In the genomic region with DNA sequence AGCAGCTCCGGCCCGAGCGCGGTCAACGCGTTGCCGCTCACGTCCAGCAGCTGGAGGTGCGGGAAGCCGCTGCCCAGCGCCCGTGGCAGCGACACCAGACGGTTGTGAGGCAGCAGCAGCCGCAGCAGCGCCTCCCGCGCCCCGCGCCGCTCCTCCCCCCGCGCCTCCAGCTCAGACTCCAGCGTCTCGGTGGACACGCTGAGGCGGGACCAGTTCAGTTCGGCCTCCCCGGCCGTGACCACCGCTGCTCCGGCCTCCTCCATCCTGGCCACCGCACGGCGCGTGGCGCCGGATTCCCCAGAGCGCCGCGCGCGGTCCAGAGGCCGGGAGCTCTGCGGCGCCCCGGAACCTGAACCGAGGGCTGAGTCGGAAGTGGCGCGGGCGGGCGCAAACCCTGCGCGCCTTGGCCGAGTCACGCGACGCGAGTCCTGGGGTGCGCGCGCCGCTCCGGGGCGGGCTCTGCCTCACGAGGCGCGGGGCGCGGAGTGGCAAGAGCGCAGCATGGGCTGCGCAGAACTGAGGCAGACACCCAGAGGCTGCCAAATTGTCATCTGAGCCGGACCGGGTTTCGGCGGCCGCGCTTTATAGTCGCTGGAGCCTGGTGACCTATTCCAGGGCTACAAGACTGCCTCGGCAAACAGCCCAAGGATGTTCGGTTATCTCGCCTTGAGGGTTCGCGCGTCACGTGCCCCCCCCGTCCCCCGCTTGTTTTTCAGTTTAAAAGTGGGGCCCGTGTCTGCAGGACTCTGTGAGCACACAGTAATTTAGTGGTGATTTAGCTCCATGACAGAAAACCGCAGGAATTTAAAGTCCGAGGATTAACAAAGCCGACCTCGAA, we compare ENCODE assay signal across 1 cellular context.
TF ChIP-seq lines count a peak whose summit lies in the region.

A gene (minus strand): TSS at position 374 of the 838 bp plus-strand sequence. CDS start 111 bp downstream, at position 263.

TF ChIP-seq in HepG2, 621 proteins besides CTCF, POLR2A, EP300 and RAD21 (continued from another document and continues in another):
- TF ChIP-seq, protein P1, sequence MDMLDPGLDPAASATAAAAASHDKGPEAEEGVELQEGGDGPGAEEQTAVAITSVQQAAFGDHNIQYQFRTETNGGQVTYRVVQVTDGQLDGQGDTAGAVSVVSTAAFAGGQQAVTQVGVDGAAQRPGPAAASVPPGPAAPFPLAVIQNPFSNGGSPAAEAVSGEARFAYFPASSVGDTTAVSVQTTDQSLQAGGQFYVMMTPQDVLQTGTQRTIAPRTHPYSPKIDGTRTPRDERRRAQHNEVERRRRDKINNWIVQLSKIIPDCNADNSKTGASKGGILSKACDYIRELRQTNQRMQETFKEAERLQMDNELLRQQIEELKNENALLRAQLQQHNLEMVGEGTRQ (IDR thresholded peaks at IDR 0.05; ENCODE audit: low read depth, low read length) = peak; percentile 35; the same call in 1 of the 2 replicates
- TF ChIP-seq, protein P1 (CRISPR knock-in tag; IDR thresholded peaks at IDR 0.05; ENCODE audit: borderline replicate concordance) = peak; percentile 76
- peak; percentile 62; the same call in 1 of the 2 replicates for TF ChIP-seq ZNF782 (CRISPR knock-in tag; IDR thresholded peaks at IDR 0.05; ENCODE audit: borderline replicate concordance)
- peak; percentile 93; the same call in 1 of the 2 replicates for TF ChIP-seq MTF2 (CRISPR knock-in tag; IDR thresholded peaks at IDR 0.05; ENCODE audit: borderline replicate concordance)
- TF ChIP-seq, protein P2, sequence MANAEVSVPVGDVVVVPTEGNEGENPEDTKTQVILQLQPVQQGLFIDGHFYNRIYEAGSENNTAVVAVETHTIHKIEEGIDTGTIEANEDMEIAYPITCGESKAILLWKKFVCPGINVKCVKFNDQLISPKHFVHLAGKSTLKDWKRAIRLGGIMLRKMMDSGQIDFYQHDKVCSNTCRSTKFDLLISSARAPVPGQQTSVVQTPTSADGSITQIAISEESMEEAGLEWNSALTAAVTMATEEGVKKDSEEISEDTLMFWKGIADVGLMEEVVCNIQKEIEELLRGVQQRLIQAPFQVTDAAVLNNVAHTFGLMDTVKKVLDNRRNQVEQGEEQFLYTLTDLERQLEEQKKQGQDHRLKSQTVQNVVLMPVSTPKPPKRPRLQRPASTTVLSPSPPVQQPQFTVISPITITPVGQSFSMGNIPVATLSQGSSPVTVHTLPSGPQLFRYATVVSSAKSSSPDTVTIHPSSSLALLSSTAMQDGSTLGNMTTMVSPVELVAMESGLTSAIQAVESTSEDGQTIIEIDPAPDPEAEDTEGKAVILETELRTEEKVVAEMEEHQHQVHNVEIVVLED (CRISPR knock-in tag; IDR thresholded peaks at IDR 0.05; ENCODE audit: borderline replicate concordance) = peak; percentile 77
- no peak for TF ChIP-seq ZNF558 (CRISPR knock-in tag; IDR thresholded peaks at IDR 0.05; ENCODE audit: borderline replicate concordance)
- TF ChIP-seq, protein P3, sequence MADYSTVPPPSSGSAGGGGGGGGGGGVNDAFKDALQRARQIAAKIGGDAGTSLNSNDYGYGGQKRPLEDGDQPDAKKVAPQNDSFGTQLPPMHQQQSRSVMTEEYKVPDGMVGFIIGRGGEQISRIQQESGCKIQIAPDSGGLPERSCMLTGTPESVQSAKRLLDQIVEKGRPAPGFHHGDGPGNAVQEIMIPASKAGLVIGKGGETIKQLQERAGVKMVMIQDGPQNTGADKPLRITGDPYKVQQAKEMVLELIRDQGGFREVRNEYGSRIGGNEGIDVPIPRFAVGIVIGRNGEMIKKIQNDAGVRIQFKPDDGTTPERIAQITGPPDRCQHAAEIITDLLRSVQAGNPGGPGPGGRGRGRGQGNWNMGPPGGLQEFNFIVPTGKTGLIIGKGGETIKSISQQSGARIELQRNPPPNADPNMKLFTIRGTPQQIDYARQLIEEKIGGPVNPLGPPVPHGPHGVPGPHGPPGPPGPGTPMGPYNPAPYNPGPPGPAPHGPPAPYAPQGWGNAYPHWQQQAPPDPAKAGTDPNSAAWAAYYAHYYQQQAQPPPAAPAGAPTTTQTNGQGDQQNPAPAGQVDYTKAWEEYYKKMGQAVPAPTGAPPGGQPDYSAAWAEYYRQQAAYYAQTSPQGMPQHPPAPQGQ (CRISPR knock-in tag; IDR thresholded peaks at IDR 0.05; ENCODE audit: borderline replicate concordance) = no peak
- no peak for TF ChIP-seq NFYB (CRISPR knock-in tag; IDR thresholded peaks at IDR 0.05)
- TF ChIP-seq, protein P4, sequence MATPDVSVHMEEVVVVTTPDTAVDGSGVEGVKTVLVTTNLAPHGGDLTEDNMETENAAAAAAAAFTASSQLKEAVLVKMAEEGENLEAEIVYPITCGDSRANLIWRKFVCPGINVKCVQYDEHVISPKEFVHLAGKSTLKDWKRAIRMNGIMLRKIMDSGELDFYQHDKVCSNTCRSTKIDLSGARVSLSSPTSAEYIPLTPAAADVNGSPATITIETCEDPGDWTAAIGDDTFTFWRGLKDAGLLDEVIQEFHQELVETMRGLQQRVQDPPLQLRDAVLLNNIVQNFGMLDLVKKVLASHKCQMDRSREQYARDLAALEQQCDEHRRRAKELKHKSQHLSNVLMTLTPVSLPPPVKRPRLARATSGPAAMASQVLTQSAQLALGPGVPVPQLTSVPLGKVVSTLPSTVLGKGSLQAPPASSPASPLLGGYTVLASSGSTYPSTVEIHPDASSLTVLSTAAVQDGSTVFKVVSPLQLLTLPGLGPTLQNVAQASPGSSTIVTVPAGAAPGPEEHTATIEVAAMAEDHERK (CRISPR knock-in tag; IDR thresholded peaks at IDR 0.05; ENCODE audit: low read depth) = peak; percentile 13; the same call in 1 of the 2 replicates
- peak; percentile 38; the same call in 1 of the 2 replicates for TF ChIP-seq PHF21A (CRISPR knock-in tag; IDR thresholded peaks at IDR 0.05)
- TF ChIP-seq EHMT2 (IDR thresholded peaks at IDR 0.05; ENCODE audit: borderline replicate concordance, low read depth, low read length) = no peak
- TF ChIP-seq ZNF879 (CRISPR knock-in tag; IDR thresholded peaks at IDR 0.05) = no peak; the same call in 1 of the 2 replicates
- TF ChIP-seq, protein P5, sequence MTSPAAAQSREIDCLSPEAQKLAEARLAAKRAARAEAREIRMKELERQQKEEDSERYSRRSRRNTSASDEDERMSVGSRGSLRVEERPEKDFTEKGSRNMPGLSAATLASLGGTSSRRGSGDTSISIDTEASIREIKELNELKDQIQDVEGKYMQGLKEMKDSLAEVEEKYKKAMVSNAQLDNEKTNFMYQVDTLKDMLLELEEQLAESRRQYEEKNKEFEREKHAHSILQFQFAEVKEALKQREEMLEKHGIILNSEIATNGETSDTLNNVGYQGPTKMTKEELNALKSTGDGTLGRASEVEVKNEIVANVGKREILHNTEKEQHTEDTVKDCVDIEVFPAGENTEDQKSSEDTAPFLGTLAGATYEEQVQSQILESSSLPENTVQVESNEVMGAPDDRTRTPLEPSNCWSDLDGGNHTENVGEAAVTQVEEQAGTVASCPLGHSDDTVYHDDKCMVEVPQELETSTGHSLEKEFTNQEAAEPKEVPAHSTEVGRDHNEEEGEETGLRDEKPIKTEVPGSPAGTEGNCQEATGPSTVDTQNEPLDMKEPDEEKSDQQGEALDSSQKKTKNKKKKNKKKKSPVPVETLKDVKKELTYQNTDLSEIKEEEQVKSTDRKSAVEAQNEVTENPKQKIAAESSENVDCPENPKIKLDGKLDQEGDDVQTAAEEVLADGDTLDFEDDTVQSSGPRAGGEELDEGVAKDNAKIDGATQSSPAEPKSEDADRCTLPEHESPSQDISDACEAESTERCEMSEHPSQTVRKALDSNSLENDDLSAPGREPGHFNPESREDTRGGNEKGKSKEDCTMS (CRISPR knock-in tag; conservative IDR thresholded peaks at IDR 0.05) = no peak
- 0 out of 2 replicates have a peak, but pooled peaks have one; percentile 27 for TF ChIP-seq ZBTB7A (CRISPR knock-in tag; IDR thresholded peaks at IDR 0.05)
- TF ChIP-seq, protein P6, sequence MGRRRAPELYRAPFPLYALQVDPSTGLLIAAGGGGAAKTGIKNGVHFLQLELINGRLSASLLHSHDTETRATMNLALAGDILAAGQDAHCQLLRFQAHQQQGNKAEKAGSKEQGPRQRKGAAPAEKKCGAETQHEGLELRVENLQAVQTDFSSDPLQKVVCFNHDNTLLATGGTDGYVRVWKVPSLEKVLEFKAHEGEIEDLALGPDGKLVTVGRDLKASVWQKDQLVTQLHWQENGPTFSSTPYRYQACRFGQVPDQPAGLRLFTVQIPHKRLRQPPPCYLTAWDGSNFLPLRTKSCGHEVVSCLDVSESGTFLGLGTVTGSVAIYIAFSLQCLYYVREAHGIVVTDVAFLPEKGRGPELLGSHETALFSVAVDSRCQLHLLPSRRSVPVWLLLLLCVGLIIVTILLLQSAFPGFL (CRISPR knock-in tag; IDR thresholded peaks at IDR 0.05) = no peak
- TF ChIP-seq, protein P7, sequence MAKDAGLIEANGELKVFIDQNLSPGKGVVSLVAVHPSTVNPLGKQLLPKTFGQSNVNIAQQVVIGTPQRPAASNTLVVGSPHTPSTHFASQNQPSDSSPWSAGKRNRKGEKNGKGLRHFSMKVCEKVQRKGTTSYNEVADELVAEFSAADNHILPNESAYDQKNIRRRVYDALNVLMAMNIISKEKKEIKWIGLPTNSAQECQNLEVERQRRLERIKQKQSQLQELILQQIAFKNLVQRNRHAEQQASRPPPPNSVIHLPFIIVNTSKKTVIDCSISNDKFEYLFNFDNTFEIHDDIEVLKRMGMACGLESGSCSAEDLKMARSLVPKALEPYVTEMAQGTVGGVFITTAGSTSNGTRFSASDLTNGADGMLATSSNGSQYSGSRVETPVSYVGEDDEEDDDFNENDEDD (CRISPR knock-in tag; IDR thresholded peaks at IDR 0.05; ENCODE audit: borderline replicate concordance) = peak; percentile 95
- TF ChIP-seq ATF7 (IDR thresholded peaks at IDR 0.05) = no peak
- no peak for TF ChIP-seq ATF7 (CRISPR knock-in tag; IDR thresholded peaks at IDR 0.05)
- TF ChIP-seq, protein P8, sequence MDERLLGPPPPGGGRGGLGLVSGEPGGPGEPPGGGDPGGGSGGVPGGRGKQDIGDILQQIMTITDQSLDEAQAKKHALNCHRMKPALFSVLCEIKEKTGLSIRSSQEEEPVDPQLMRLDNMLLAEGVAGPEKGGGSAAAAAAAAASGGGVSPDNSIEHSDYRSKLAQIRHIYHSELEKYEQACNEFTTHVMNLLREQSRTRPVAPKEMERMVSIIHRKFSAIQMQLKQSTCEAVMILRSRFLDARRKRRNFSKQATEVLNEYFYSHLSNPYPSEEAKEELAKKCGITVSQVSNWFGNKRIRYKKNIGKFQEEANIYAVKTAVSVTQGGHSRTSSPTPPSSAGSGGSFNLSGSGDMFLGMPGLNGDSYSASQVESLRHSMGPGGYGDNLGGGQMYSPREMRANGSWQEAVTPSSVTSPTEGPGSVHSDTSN (CRISPR knock-in tag; IDR thresholded peaks at IDR 0.05) = no peak
- TF ChIP-seq ELF1 (CRISPR knock-in tag; IDR thresholded peaks at IDR 0.05) = peak; percentile 20; the same call in 1 of the 2 replicates
- no peak for TF ChIP-seq HNRNPH1 (optimal IDR thresholded peaks at IDR 0.05; ENCODE audit: low read depth, low read length)
- peak; percentile 61; the same call in 1 of the 2 replicates for TF ChIP-seq YEATS2 (CRISPR knock-in tag; IDR thresholded peaks at IDR 0.05; ENCODE audit: borderline replicate concordance)
- TF ChIP-seq, protein P9, sequence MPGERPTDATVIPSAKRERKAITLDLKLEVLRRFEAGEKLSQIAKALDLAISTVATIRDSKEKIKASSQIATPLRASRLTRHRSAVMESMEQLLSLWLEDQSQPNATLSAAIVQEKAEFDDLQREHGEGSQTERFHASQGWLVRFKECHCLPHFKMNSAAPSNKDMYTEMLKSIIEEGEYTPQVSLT (CRISPR knock-in tag; IDR thresholded peaks at IDR 0.05; ENCODE audit: borderline replicate concordance, low read depth) = peak; percentile 68; the same call in 1 of the 2 replicates
- TF ChIP-seq SALL1 (CRISPR knock-in tag; IDR thresholded peaks at IDR 0.05) = peak; percentile 88
- TF ChIP-seq MEF2D (CRISPR knock-in tag; IDR thresholded peaks at IDR 0.05) = peak; percentile 55; the same call in 1 of the 2 replicates
- TF ChIP-seq ZBTB42 (CRISPR knock-in tag; IDR thresholded peaks at IDR 0.05) = no peak
- TF ChIP-seq, protein P10, sequence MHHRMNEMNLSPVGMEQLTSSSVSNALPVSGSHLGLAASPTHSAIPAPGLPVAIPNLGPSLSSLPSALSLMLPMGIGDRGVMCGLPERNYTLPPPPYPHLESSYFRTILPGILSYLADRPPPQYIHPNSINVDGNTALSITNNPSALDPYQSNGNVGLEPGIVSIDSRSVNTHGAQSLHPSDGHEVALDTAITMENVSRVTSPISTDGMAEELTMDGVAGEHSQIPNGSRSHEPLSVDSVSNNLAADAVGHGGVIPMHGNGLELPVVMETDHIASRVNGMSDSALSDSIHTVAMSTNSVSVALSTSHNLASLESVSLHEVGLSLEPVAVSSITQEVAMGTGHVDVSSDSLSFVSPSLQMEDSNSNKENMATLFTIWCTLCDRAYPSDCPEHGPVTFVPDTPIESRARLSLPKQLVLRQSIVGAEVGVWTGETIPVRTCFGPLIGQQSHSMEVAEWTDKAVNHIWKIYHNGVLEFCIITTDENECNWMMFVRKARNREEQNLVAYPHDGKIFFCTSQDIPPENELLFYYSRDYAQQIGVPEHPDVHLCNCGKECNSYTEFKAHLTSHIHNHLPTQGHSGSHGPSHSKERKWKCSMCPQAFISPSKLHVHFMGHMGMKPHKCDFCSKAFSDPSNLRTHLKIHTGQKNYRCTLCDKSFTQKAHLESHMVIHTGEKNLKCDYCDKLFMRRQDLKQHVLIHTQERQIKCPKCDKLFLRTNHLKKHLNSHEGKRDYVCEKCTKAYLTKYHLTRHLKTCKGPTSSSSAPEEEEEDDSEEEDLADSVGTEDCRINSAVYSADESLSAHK (CRISPR knock-in tag; IDR thresholded peaks at IDR 0.05; ENCODE audit: borderline replicate concordance) = no peak
- TF ChIP-seq NFATC3 (CRISPR knock-in tag; IDR thresholded peaks at IDR 0.05) = no peak
- peak; percentile 67 for TF ChIP-seq BRCA1 (CRISPR knock-in tag; IDR thresholded peaks at IDR 0.05)
- no peak for TF ChIP-seq ZNF674 (CRISPR knock-in tag; IDR thresholded peaks at IDR 0.05; ENCODE audit: low read depth)
- peak; percentile 73; the same call in 1 of the 2 replicates for TF ChIP-seq ZNF264 (CRISPR knock-in tag; IDR thresholded peaks at IDR 0.05)
